ENCODE assay signal across 18 cellular contexts in the genomic region with DNA sequence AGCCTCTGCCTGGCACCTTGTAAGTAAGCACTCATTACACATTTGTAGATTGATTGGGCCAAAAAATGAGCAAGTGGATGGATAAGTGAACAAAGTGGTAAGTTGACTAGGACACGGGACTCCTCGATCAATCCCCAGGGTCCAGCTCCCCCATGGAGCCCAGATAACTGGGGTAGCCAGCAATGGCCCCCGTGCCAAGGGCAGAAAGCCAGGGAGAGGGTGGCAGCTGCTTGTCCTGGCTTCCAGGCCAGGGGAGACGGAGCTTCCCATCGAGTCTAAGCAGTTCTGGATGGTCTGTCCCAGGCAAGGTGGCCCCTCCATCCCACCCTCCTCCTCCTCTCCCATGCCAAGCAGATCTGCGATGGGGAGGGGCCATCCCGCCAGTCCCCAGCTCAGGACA.
DNase-seq lines count a peak whose midpoint lies in the region; ATAC-seq and TF ChIP-seq lines count a peak whose summit lies in the region.
"Had no signal": no experiment of that assay in that cellular context is flagged by ENCODE, and none has a peak within 500 bp of the region (broad histone marks: within the 10 kb centered on the region; RNA-seq: fewer than 3 reads in every experiment).

No MANE protein-coding gene starts in this region.

- intact Hi-C loops in esophagus squamous epithelium (cut with DNase I), result no loop called here
- intact Hi-C loops in ovary (cut with DNase I), result no loop called here

- H3K4me1 Mint-ChIP-seq in neural crest cell, result peaks cover 11% of the 10 kb centered on the region

- H3K27me3 ChIP-seq in esophagus squamous epithelium (no peaks in the 10 kb centered on the region), stomach smooth muscle (ENCODE audit: control insufficient read depth in 1 of 2, insufficient read depth in 2 of 2, low read length in 2 of 2) (no peaks in the 10 kb centered on the region), ovary (no peaks in the 10 kb centered on the region)

- no peak for TF ChIP-seq EP300 in ovary (IDR thresholded peaks at IDR 0.05)

- ATAC-seq in HG02938 (IDR thresholded peaks at IDR 0.05; ENCODE audit: unreplicated experiment), result no peak
- ATAC-seq: activated CD4-positive, CD25-positive, alpha-beta regulatory T cell treated with anti-CD3 and anti-CD28 coated beads, Interleukin-2, amount 50 U/mL, for 24 hours; activated T-cell treated with anti-CD3 and anti-CD28 coated beads, Interleukin-2, amount 50 U/mL, for 4 hours; effector memory CD8-positive, alpha-beta T cell had no signal

- H3K27ac ChIP-seq in RWPE1 (peak overlapping the region; percentile 71), esophagus squamous epithelium (peak overlapping the region in 3 of 4 donors; percentile 35 to 52 (median 49)), stomach smooth muscle (ENCODE audit: low read length) (peak overlapping the region; percentile 55), ovary (no peak overlapping the region)

- no peak for TF ChIP-seq CTCF in RWPE1 (conservative IDR thresholded peaks at IDR 0.05; ENCODE audit: low read depth)
- no peak for TF ChIP-seq CTCF in esophagus squamous epithelium (IDR thresholded peaks at IDR 0.05)
- TF ChIP-seq CTCF in neural crest cell (conservative IDR thresholded peaks at IDR 0.05), result no peak
- no peak for TF ChIP-seq CTCF in ovary (IDR thresholded peaks at IDR 0.05)

- DNase-seq in RWPE1 (ENCODE audit: low spot score) (no peak), esophagus squamous epithelium (lab: John Stamatoyannopoulos, UW) (no peak), neural crest cell (ENCODE audit: low read depth, low spot score) (no peak), NCI-H524 treated with DMSO at 0.1 percent for 48 hours (lab: John Stamatoyannopoulos, UW) (no peak), ovary (no peak), ACHN (no peak)
- DNase-seq: activated naive CD4-positive, alpha-beta T cell treated with anti-CD3 and anti-CD28 coated beads for 36 hours; activated T-cell treated with anti-CD3 and anti-CD28 coated beads, Interleukin-2, amount 50 U/mL, for 4 hours; effector memory CD8-positive, alpha-beta T cell; NCI-H1092; NCI-H1930; NCI-H2227 treated with DMSO at 0.1 percent for 48 hours; NCI-H82; retina; SHP77 had no signal

- H3K36me3 Mint-ChIP-seq in neural crest cell (ENCODE audit: low read depth), result no peaks in the 10 kb centered on the region

- no peaks in the 10 kb centered on the region for H3K36me3 ChIP-seq in esophagus squamous epithelium
- H3K36me3 ChIP-seq in stomach smooth muscle (ENCODE audit: control insufficient read depth in 2 of 2, insufficient read depth in 2 of 2, low read length in 2 of 2), result no peaks in the 10 kb centered on the region
- H3K36me3 ChIP-seq in ovary, result no peaks in the 10 kb centered on the region

- no peak overlapping the region for H3K4me3 ChIP-seq in esophagus squamous epithelium
- no peak overlapping the region for H3K4me3 ChIP-seq in stomach smooth muscle (ENCODE audit: low read length in 2 of 2)
- no peak overlapping the region for H3K4me3 ChIP-seq in ovary

- H3K9me3 Mint-ChIP-seq in neural crest cell, result no peaks in the 10 kb centered on the region
- H3K9me3 Mint-ChIP-seq: activated naive CD4-positive, alpha-beta T cell treated with anti-CD3 and anti-CD28 coated beads for 36 hours; activated T-cell treated with anti-CD3 and anti-CD28 coated beads, Interleukin-2, amount 50 U/mL, for 4 hours; effector memory CD8-positive, alpha-beta T cell had no signal

- POLR2A ChIA-PET in RWPE1 (lab: Yijun Ruan, JAX; ENCODE audit: low non-redundant PET), result no interaction called here

- no peak for TF ChIP-seq POLR2A in esophagus squamous epithelium (IDR thresholded peaks at IDR 0.05)
- TF ChIP-seq POLR2A in ovary (IDR thresholded peaks at IDR 0.05), result no peak

- peak overlapping the region; percentile 52 for H3K27ac Mint-ChIP-seq in neural crest cell (ENCODE audit: unreplicated experiment)
- H3K27ac Mint-ChIP-seq: activated naive CD4-positive, alpha-beta T cell treated with anti-CD3 and anti-CD28 coated beads for 36 hours; effector memory CD8-positive, alpha-beta T cell had no signal

- in situ Hi-C loops in ACHN (cut with HindIII; ENCODE audit: low pct_ligation_motif_present, low pct_unique_long_range_greater_than_20kb, low sequenced_read_pairs), result no loop called here

- CTCF ChIA-PET in RWPE1 (lab: Yijun Ruan, JAX), result no interaction called here

- H3K4me3 Mint-ChIP-seq in neural crest cell, result no peak overlapping the region
- H3K4me3 Mint-ChIP-seq: activated naive CD4-positive, alpha-beta T cell treated with anti-CD3 and anti-CD28 coated beads for 36 hours; activated T-cell treated with anti-CD3 and anti-CD28 coated beads, Interleukin-2, amount 50 U/mL, for 4 hours; effector memory CD8-positive, alpha-beta T cell had no signal

- WGBS in esophagus squamous epithelium, 2 donors, result 83 to 90% methylated on average over 5 to 6 of the region's 7 CpGs
- 89 to 95% (median 89%) methylated on average over 7 of the region's 7 CpGs for WGBS in ovary, 3 donors

- peaks cover 8 to 38% (median 21%) of the 10 kb centered on the region in 3 donors for H3K4me1 ChIP-seq in esophagus squamous epithelium
- peaks cover 33% of the 10 kb centered on the region for H3K4me1 ChIP-seq in stomach smooth muscle (ENCODE audit: control insufficient read depth, insufficient read depth, low read length)
- H3K4me1 ChIP-seq in ovary (ENCODE audit: insufficient read depth), result peaks cover 28% of the 10 kb centered on the region

- H3K9ac ChIP-seq in stomach smooth muscle (ENCODE audit: low read length in 2 of 2), result no peak overlapping the region

- peaks cover 5% of the 10 kb centered on the region for H3K27me3 Mint-ChIP-seq in neural crest cell (ENCODE audit: low read depth)

- no peaks in the 10 kb centered on the region for H3K9me3 ChIP-seq in esophagus squamous epithelium
- H3K9me3 ChIP-seq in stomach smooth muscle (ENCODE audit: control insufficient read depth in 2 of 2, low read length in 2 of 2), result no peaks in the 10 kb centered on the region
- no peaks in the 10 kb centered on the region for H3K9me3 ChIP-seq in ovary

Comparison
In these comparisons a context has a peak if more than half of its experiments do, and no peak if none do; other contexts are left out.
1. H3K27ac ChIP-seq: peak in RWPE1 (single experiment), esophagus squamous epithelium (3 of 4) and stomach smooth muscle (single experiment); none in ovary (0 of 2).